Comparison of ENCODE assay signal across 1 cellular context in the genomic region with DNA sequence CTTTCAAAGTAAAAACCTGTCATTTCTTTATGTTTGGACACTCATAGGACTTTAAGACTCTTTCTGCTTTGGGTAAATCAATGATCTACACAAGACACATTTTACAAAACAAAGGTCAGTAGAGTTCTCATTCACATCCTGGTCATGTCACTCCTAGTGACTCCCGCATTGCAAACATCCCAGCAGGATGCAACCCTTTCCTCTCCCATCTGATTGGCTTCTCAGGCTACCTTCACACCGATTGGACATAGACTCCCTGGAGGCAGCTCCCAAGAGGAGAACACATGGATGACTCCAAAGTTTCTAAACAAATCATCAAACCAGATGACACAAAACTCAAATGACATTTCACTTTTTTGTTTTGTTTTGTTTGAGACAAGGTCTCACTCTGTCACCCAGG.
TF ChIP-seq lines count a peak whose summit lies in the region.

No MANE protein-coding gene starts in this region.

TF ChIP-seq in HepG2, 621 proteins besides CTCF, POLR2A, EP300 and RAD21 (continued from another document):
- TF ChIP-seq POGZ (CRISPR knock-in tag; IDR thresholded peaks at IDR 0.05) (0 out of 2 replicates have a peak, but pooled peaks have one; percentile 2), ZNF232 (CRISPR knock-in tag; IDR thresholded peaks at IDR 0.05; ENCODE audit: borderline replicate concordance) (0 out of 2 replicates have a peak, but pooled peaks have one; percentile 8)
